In the genomic region with DNA sequence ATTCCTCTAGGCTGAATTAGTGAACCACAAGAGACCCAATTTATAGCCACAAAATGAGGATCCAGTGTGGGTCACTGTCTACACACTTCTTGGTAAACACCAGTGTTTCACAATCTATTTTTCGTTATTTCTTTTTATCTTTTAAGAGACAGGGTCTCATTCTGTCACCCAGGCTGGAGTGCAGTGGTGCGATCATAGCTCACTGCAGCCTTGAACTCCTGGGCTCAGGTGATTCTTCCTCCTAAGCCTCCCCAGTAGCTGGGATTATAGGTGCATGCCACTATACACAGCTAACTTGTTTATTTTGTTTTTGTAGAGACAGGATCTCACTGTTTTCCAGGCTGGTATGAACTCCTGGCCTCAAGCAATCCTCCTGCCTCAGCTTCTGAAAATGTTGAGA, we compare ENCODE assay signal across 23 cellular contexts.
"Had no signal": no experiment of that assay in that cellular context is flagged by ENCODE, and none has a peak within 500 bp of the region (broad histone marks: within the 10 kb centered on the region; RNA-seq: fewer than 3 reads in every experiment).

No MANE protein-coding gene starts in this region.

- H3K9ac ChIP-seq: KMS-11, SK-N-SH had no signal

- H3K27ac ChIP-seq: brain microvascular endothelial cell, cardiac muscle cell, KMS-11, Peyer's patch, RWPE1 had no signal

- H3K27me3 Mint-ChIP-seq: activated CD8-positive, alpha-beta T cell treated with anti-CD3 and anti-CD28 coated beads for 36 hours; activated naive CD8-positive, alpha-beta T cell treated with anti-CD3 and anti-CD28 coated beads for 36 hours had no signal

- ATAC-seq: activated CD4-positive, CD25-positive, alpha-beta regulatory T cell treated with anti-CD3 and anti-CD28 coated beads, Interleukin-2, amount 50 U/mL, for 24 hours; activated CD8-positive, alpha-beta T cell treated with anti-CD3 and anti-CD28 coated beads for 36 hours had no signal

- H3K4me3 ChIP-seq: cardiac muscle cell, MG63, Peyer's patch, SJCRH30 had no signal

- H3K9me3 ChIP-seq: MG63, Peyer's patch, SJCRH30, SK-N-SH had no signal

- H3K27me3 ChIP-seq: brain microvascular endothelial cell, cardiac muscle cell, MG63, Peyer's patch, SJCRH30 had no signal

- H3K27ac Mint-ChIP-seq: activated CD8-positive, alpha-beta T cell treated with anti-CD3 and anti-CD28 coated beads for 36 hours; activated naive CD4-positive, alpha-beta T cell treated with anti-CD3 and anti-CD28 coated beads for 36 hours; activated naive CD8-positive, alpha-beta T cell treated with anti-CD3 and anti-CD28 coated beads for 36 hours; activated T-helper 1 cell treated with anti-CD3 and anti-CD28 coated beads, Interleukin-12 subunit alpha, Interleukin-12 subunit beta, Interleukin-2, Interleukin-4 antibody, amounts not matched to agents 30 ng/mL and 10 ng/mL and 1 ng/mL, durations not matched to agents 14 hours and 24 hours and 36 hours had no signal

- DNase-seq: activated CD4-positive, alpha-beta T cell treated with anti-CD3 and anti-CD28 coated beads for 4 hours; activated CD8-positive, alpha-beta memory T cell treated with anti-CD3 and anti-CD28 coated beads, Interleukin-2, amount 50 U/mL, for 4 hours; activated CD8-positive, alpha-beta T cell treated with anti-CD3 and anti-CD28 coated beads for 36 hours; activated effector memory CD4-positive, alpha-beta T cell treated with Interleukin-2 at 50 U/mL for 16 hours; activated naive CD4-positive, alpha-beta T cell treated with anti-CD3 and anti-CD28 coated beads for 36 hours; activated naive CD8-positive, alpha-beta T cell treated with anti-CD3 and anti-CD28 coated beads for 36 hours; MG63; NCI-H1105 treated with DMSO at 0.1 percent for 48 hours; NCI-H1436 treated with DMSO at 0.1 percent for 48 hours; NCI-H187; NCI-H2081; NCI-H510A treated with DMSO at 0.1 percent for 48 hours; Peyer's patch; Right ventricle myocardium superior; SK-N-SH; T-helper 1 cell had no signal

- H3K36me3 ChIP-seq: cardiac muscle cell, Peyer's patch had no signal

- H3K4me1 ChIP-seq: Peyer's patch had no signal

- H3K9me3 Mint-ChIP-seq: activated CD8-positive, alpha-beta T cell treated with anti-CD3 and anti-CD28 coated beads for 36 hours; activated naive CD4-positive, alpha-beta T cell treated with anti-CD3 and anti-CD28 coated beads for 36 hours; activated naive CD8-positive, alpha-beta T cell treated with anti-CD3 and anti-CD28 coated beads for 36 hours; activated T-helper 1 cell treated with anti-CD3 and anti-CD28 coated beads, Interleukin-12 subunit alpha, Interleukin-12 subunit beta, Interleukin-2, Interleukin-4 antibody, amounts not matched to agents 30 ng/mL and 10 ng/mL and 1 ng/mL, durations not matched to agents 14 hours and 24 hours and 36 hours had no signal

- H3K4me3 Mint-ChIP-seq: activated CD8-positive, alpha-beta T cell treated with anti-CD3 and anti-CD28 coated beads for 36 hours; activated naive CD4-positive, alpha-beta T cell treated with anti-CD3 and anti-CD28 coated beads for 36 hours; activated naive CD8-positive, alpha-beta T cell treated with anti-CD3 and anti-CD28 coated beads for 36 hours; activated T-helper 1 cell treated with anti-CD3 and anti-CD28 coated beads, Interleukin-12 subunit alpha, Interleukin-12 subunit beta, Interleukin-2, Interleukin-4 antibody, amounts not matched to agents 30 ng/mL and 10 ng/mL and 1 ng/mL, durations not matched to agents 14 hours and 24 hours and 36 hours had no signal
